15 cellular contexts compared by ENCODE assay signal in genomic region chr3:99620077-99620476, GRCh38. TPM values are rescaled to one million over a fixed set of nuclear protein-coding genes. Genes with fewer than 3 reads are reported as not detected.
DNase-seq lines count a peak whose midpoint lies in the region; ATAC-seq and TF ChIP-seq lines count a peak whose summit lies in the region.
"Had no signal": no experiment of that assay in that cellular context is flagged by ENCODE, and none has a peak within 500 bp of the region (broad histone marks: within the 10 kb centered on the region; RNA-seq: fewer than 3 reads in every experiment).

No MANE protein-coding gene starts in this region.

- H2AK9ac ChIP-seq in IMR-90 (replicated peaks; ENCODE audit: low read depth, low read length, poor library complexity), result no peak overlapping the region

- H3K23ac ChIP-seq in IMR-90 (ENCODE audit: low read depth, low read length) (no peak overlapping the region), mesendoderm (ENCODE audit: low read length) (no peak overlapping the region)

- H3K27ac ChIP-seq in IMR-90 (ENCODE audit: insufficient read depth, low read length), result no peak overlapping the region
- H3K27ac ChIP-seq in endodermal cell (ENCODE audit: low read depth, low read length), result no peak overlapping the region
- no peak overlapping the region for H3K27ac ChIP-seq in mesendoderm (ENCODE audit: low read depth, low read length)
- no peak overlapping the region for H3K27ac ChIP-seq in RWPE1
- H3K27ac ChIP-seq: A549 had no signal

- peaks cover 2% of the 10 kb centered on the region for H3K4me1 ChIP-seq in IMR-90 (ENCODE audit: control insufficient read depth, insufficient read depth, low read length)
- no peaks in the 10 kb centered on the region for H3K4me1 ChIP-seq in endodermal cell (ENCODE audit: control insufficient read depth, insufficient read depth, low read length)
- no peaks in the 10 kb centered on the region for H3K4me1 ChIP-seq in mesendoderm (ENCODE audit: control insufficient read depth, low read depth, low read length)
- H3K4me1 ChIP-seq: A549 had no signal

- H3K9ac ChIP-seq in IMR-90 (ENCODE audit: low read depth, low read length) (no peak overlapping the region), endodermal cell (ENCODE audit: extremely low read depth, low read length, poor library complexity, severe bottlenecking) (no peak overlapping the region), mesendoderm (ENCODE audit: low read length) (no peak overlapping the region)

- H3K27ac Mint-ChIP-seq in endodermal cell, result no peak overlapping the region
- H3K27ac Mint-ChIP-seq in activated naive CD8-positive, alpha-beta T cell treated with anti-CD3 and anti-CD28 coated beads, Interleukin-2, amount 50 U/mL, for 24 hours, result no peak overlapping the region
- H3K27ac Mint-ChIP-seq: CD4-positive, alpha-beta memory T cell had no signal

- POLR2A ChIA-PET in IMR-90 (lab: Charles Lee; ENCODE audit: unreplicated experiment), result no interaction called here
- POLR2A ChIA-PET in RWPE1 (lab: Yijun Ruan, JAX; ENCODE audit: low non-redundant PET), result no interaction called here

- WGBS in IMR-90 (ENCODE audit: extremely low coverage in 2 of 2, insufficient read length in 1 of 2), 2 experiments, result no CpG with 5 or more reads among the region's 1 CpG
- 80 to 94% methylated on average over 1 of the region's 1 CpG for WGBS in endodermal cell (ENCODE audit: insufficient coverage in 1 of 2, insufficient read length in 1 of 2), 2 experiments
- no CpG with 5 or more reads among the region's 1 CpG for WGBS in mesendoderm (ENCODE audit: extremely low coverage, insufficient coverage, low lambda C conversion rate)

- no peaks in the 10 kb centered on the region for H3K4me1 Mint-ChIP-seq in endodermal cell
- no peaks in the 10 kb centered on the region for H3K4me1 Mint-ChIP-seq in activated naive CD8-positive, alpha-beta T cell treated with anti-CD3 and anti-CD28 coated beads, Interleukin-2, amount 50 U/mL, for 24 hours
- H3K4me1 Mint-ChIP-seq: CD4-positive, alpha-beta memory T cell; IgD-negative memory B cell had no signal

- H3K9me1 ChIP-seq in IMR-90 (ENCODE audit: insufficient read depth, low read length), result 0 out of 2 replicates have a peak, but pooled peaks cover 1% of the 10 kb centered on the region

- no peak overlapping the region for H3K4me2 ChIP-seq in IMR-90 (ENCODE audit: low read depth, low read length)
- no peak overlapping the region for H3K4me2 ChIP-seq in mesendoderm (ENCODE audit: low read length)
- H3K4me2 ChIP-seq: A549 had no signal

- H4K8ac ChIP-seq in IMR-90 (ENCODE audit: low read depth in 2 of 2, low read length in 2 of 2), result no peak overlapping the region
- no peak overlapping the region for H4K8ac ChIP-seq in mesendoderm (ENCODE audit: low read depth, low read length)

- no peaks in the 10 kb centered on the region for H3K27me3 Mint-ChIP-seq in endodermal cell (ENCODE audit: insufficient read depth)
- peaks cover 4% of the 10 kb centered on the region for H3K27me3 Mint-ChIP-seq in activated naive CD8-positive, alpha-beta T cell treated with anti-CD3 and anti-CD28 coated beads, Interleukin-2, amount 50 U/mL, for 24 hours
- H3K27me3 Mint-ChIP-seq: IgD-negative memory B cell had no signal

- H3K79me2 ChIP-seq in mesendoderm (ENCODE audit: control insufficient read depth, insufficient read depth, low read length), result no peaks in the 10 kb centered on the region

- no peak overlapping the region for H4K5ac ChIP-seq in IMR-90 (ENCODE audit: low read depth, low read length)
- no peak overlapping the region for H4K5ac ChIP-seq in mesendoderm (ENCODE audit: low read length)

- H2AFZ ChIP-seq in IMR-90 (replicated peaks; ENCODE audit: low read length, poor library complexity), result no peak overlapping the region

- H3K4me3 ChIP-seq in AG10803 (ENCODE audit: low read length), result no peak overlapping the region
- H3K4me3 ChIP-seq in IMR-90 (ENCODE audit: insufficient read depth, low read depth, low read length), result no peak overlapping the region
- H3K4me3 ChIP-seq in endodermal cell (ENCODE audit: low read length), result no peak overlapping the region
- H3K4me3 ChIP-seq in mesendoderm (ENCODE audit: low read length), result no peak overlapping the region
- H3K4me3 ChIP-seq: A549 had no signal

- CTCF ChIA-PET in IMR-90 (lab: Yijun Ruan, JAX) (no interaction called here), RWPE1 (lab: Yijun Ruan, JAX) (no interaction called here)

- H3K18ac ChIP-seq in IMR-90 (ENCODE audit: low read depth, low read length) (no peak overlapping the region), mesendoderm (ENCODE audit: low read length) (no peak overlapping the region)

- DNase-seq in AG10803 (ENCODE audit: low read depth) (no peak), IMR-90 (no peak), endodermal cell (no peak), mesendoderm (peak; percentile 52), NCI-H1436 (lab: John Stamatoyannopoulos, UW) (no peak), RWPE1 (ENCODE audit: low spot score) (no peak), NCI-H128 (lab: John Stamatoyannopoulos, UW; ENCODE audit: unreplicated experiment) (no peak)
- no peak for DNase-seq in activated naive CD8-positive, alpha-beta T cell treated with anti-CD3 and anti-CD28 coated beads, Interleukin-2, amount 50 U/mL, for 24 hours
- DNase-seq: CD4-positive, alpha-beta memory T cell; NCI-H146; NCI-H2081 treated with DMSO at 0.1 percent for 48 hours; NCI-H524; OCI-M1 had no signal

- H2BK120ac ChIP-seq in IMR-90 (ENCODE audit: low read depth, low read length), result no peak overlapping the region
- no peak overlapping the region for H2BK120ac ChIP-seq in mesendoderm (ENCODE audit: low read depth, low read length)

- no peaks in the 10 kb centered on the region for H3K36me3 Mint-ChIP-seq in endodermal cell (ENCODE audit: low read depth)
- no peaks in the 10 kb centered on the region for H3K36me3 Mint-ChIP-seq in activated naive CD8-positive, alpha-beta T cell treated with anti-CD3 and anti-CD28 coated beads, Interleukin-2, amount 50 U/mL, for 24 hours (ENCODE audit: low read depth)
- H3K36me3 Mint-ChIP-seq: CD4-positive, alpha-beta memory T cell had no signal

- no peak for TF ChIP-seq POLR2A in IMR-90 (IDR thresholded peaks at IDR 0.05; ENCODE audit: low read depth, low read length)

- TF ChIP-seq CTCF in AG10803 (conservative IDR thresholded peaks at IDR 0.05; ENCODE audit: low read length), result peak; percentile 23
- TF ChIP-seq CTCF in IMR-90 (conservative IDR thresholded peaks at IDR 0.05; ENCODE audit: low read depth, low read length), result 0 out of 2 replicates have a peak, but pooled peaks have one; percentile 5
- peak; percentile 74 for TF ChIP-seq CTCF in endodermal cell (conservative IDR thresholded peaks at IDR 0.05)
- no peak for TF ChIP-seq CTCF in RWPE1 (conservative IDR thresholded peaks at IDR 0.05; ENCODE audit: low read depth)

- no peak overlapping the region for H2AK5ac ChIP-seq in IMR-90 (ENCODE audit: low read depth, low read length)
- no peak overlapping the region for H2AK5ac ChIP-seq in mesendoderm (ENCODE audit: low read length)

- no peaks in the 10 kb centered on the region for H3K79me1 ChIP-seq in IMR-90 (ENCODE audit: low read depth in 1 of 2, low read length in 2 of 2)
- H3K79me1 ChIP-seq in mesendoderm (ENCODE audit: low read length), result no peaks in the 10 kb centered on the region

- TF ChIP-seq RAD21 in IMR-90 (IDR thresholded peaks at IDR 0.05; ENCODE audit: low read length), result no peak

- no peak overlapping the region for H2BK20ac ChIP-seq in IMR-90 (ENCODE audit: low read depth, low read length)

- BruUV-seq in IMR-90 (replicated peaks; lab: Mats Ljungman, UMichigan), result no TSS peak

- H2BK15ac ChIP-seq in IMR-90 (ENCODE audit: low read depth, low read length), result no peak overlapping the region
- H2BK15ac ChIP-seq in mesendoderm (replicated peaks; ENCODE audit: low read depth), result no peak overlapping the region

- no peak overlapping the region for H4K91ac ChIP-seq in IMR-90 (ENCODE audit: insufficient read depth, low read depth, low read length)

- H3K4ac ChIP-seq in IMR-90 (ENCODE audit: low read depth, low read length) (no peak overlapping the region), mesendoderm (ENCODE audit: low read depth, low read length) (no peak overlapping the region)

- H3K27me3 ChIP-seq in IMR-90 (ENCODE audit: control insufficient read depth, insufficient read depth, low read length) (no peaks in the 10 kb centered on the region), endodermal cell (ENCODE audit: control insufficient read depth, insufficient read depth, low read length, poor library complexity, severe bottlenecking) (no peaks in the 10 kb centered on the region), mesendoderm (ENCODE audit: insufficient read depth, low read length, poor library complexity) (no peaks in the 10 kb centered on the region)

- dilution Hi-C loops in IMR-90 (cut with HindIII; ENCODE audit: low sequenced_read_pairs, unreplicated experiment), result no loop called here

- H3K9me3 ChIP-seq in IMR-90 (ENCODE audit: control insufficient read depth, insufficient read depth, low read length), result no peaks in the 10 kb centered on the region
- no peaks in the 10 kb centered on the region for H3K9me3 ChIP-seq in endodermal cell (ENCODE audit: control insufficient read depth, low read length)
- H3K9me3 ChIP-seq: A549 had no signal

- H3K14ac ChIP-seq in IMR-90 (replicated peaks; ENCODE audit: low read depth, low read length), result no peak overlapping the region

- in situ Hi-C loops in IMR-90 (cut with MboI; ENCODE audit: low sequenced_read_pairs), result no loop called here

- H3K36me3 ChIP-seq in IMR-90 (ENCODE audit: control insufficient read depth, insufficient read depth, low read length), result no peaks in the 10 kb centered on the region
- no peaks in the 10 kb centered on the region for H3K36me3 ChIP-seq in endodermal cell (ENCODE audit: control insufficient read depth, insufficient read depth, low read length)
- no peaks in the 10 kb centered on the region for H3K36me3 ChIP-seq in mesendoderm (ENCODE audit: control insufficient read depth, insufficient read depth, low read length)

- no peaks in the 10 kb centered on the region for H3K9me3 Mint-ChIP-seq in endodermal cell
- H3K9me3 Mint-ChIP-seq in activated naive CD8-positive, alpha-beta T cell treated with anti-CD3 and anti-CD28 coated beads, Interleukin-2, amount 50 U/mL, for 24 hours, result peaks cover 3% of the 10 kb centered on the region

- H2BK5ac ChIP-seq in IMR-90 (ENCODE audit: low read depth, low read length, poor library complexity, severe bottlenecking) (no peak overlapping the region), mesendoderm (ENCODE audit: low read length) (no peak overlapping the region)

- intact Hi-C loops in IMR-90 (cut with micrococcal nuclease), result no loop called here

- H3K56ac ChIP-seq in IMR-90 (ENCODE audit: extremely low read depth, insufficient read depth, low read length), result no peak overlapping the region
- no peak overlapping the region for H3K56ac ChIP-seq in mesendoderm (ENCODE audit: low read length)

- no peak overlapping the region for H3K4me3 Mint-ChIP-seq in endodermal cell
- H3K4me3 Mint-ChIP-seq in activated naive CD8-positive, alpha-beta T cell treated with anti-CD3 and anti-CD28 coated beads, Interleukin-2, amount 50 U/mL, for 24 hours, result no peak overlapping the region
- H3K4me3 Mint-ChIP-seq: CD4-positive, alpha-beta memory T cell; IgD-negative memory B cell had no signal

- ATAC-seq in IMR-90 (ENCODE audit: low read depth), result no peak
- ATAC-seq in activated naive CD8-positive, alpha-beta T cell treated with anti-CD3 and anti-CD28 coated beads, Interleukin-2, amount 50 U/mL, for 24 hours, result no peak
- ATAC-seq: A549 had no signal

- no peaks in the 10 kb centered on the region for H4K20me1 ChIP-seq in IMR-90 (ENCODE audit: insufficient read depth, low read length)

RNA-seq across cellular contexts. Expression of gene COL8A1, which starts 18.3 kb away (rescaled TPM):
- 109 and 119 TPM in 2 replicates for total RNA-seq in IMR-90 (2012; rRNA removed)
- 133 and 151 TPM in 2 replicates for polyA plus RNA-seq in IMR-90 (2012; rRNA removed)
- polyA plus RNA-seq in IMR-90 (2012; cell fraction: cytosol; rRNA removed), result 59.3 and 60.5 TPM in 2 replicates
- polyA plus RNA-seq in IMR-90 (2012; cell fraction: nucleus; rRNA removed; ENCODE audit: low replicate concordance), result 44.8 and 87.0 TPM in 2 replicates
- total RNA-seq in endodermal cell, result 1 to 10 TPM; 3.5 to 3.9 TPM
- polyA plus RNA-seq in endodermal cell (2013, experiment 1 of 2), result 5.5 TPM
- 6.3 TPM for polyA plus RNA-seq in endodermal cell (2013, experiment 2 of 2)
- polyA plus RNA-seq in mesendoderm (2013, experiment 1 of 2), result 0.20 TPM
- polyA plus RNA-seq in mesendoderm (2013, experiment 2 of 2), result 0.24 TPM
- total RNA-seq: CD4-positive, alpha-beta memory T cell had no signal
- polyA plus RNA-seq: A549; CD4-positive, alpha-beta memory T cell; IgD-negative memory B cell had no signal

Comparison
In these comparisons a context has a peak if more than half of its experiments do, and no peak if none do; other contexts are left out.
1. RNA of gene COL8A1, which starts 18.3 kb away (total RNA-seq): 109 to 119 TPM in IMR-90; 3.5 to 3.9 TPM in endodermal cell; every median in the first group is over 10 times any median in the second.